8 cellular contexts compared by ENCODE assay signal in the genomic region with DNA sequence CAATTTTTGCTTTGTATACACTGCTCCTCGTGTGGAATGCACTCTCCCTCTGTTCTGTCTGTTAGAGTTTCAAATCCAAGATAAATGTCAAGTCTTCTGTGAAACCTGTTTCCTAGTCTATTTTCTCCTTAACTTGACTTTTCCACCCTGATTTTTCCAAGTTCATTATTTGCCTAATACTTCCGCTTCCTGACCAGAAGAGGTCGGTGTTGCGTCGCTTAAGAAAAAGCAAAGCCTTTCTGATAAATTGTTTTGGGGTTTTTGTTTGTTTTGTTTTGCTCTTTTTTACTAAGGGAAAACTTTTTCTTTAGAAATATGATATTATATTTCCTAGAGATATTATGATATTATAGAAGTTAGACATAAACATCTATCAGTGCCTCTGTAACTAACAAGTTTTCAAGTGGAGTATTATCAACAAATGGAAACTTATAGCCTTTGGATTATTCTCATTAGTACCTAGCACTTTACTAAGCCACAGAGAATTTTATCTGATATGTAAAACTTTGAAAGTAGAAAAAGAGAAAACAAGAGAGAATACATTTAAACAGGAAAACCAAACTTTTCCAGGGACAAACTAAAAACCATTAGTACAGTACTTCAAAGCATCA. TPM values are rescaled to one million over a fixed set of nuclear protein-coding genes. Genes with fewer than 3 reads are reported as not detected.
DNase-seq lines count a peak whose midpoint lies in the region; ATAC-seq and TF ChIP-seq lines count a peak whose summit lies in the region.

No MANE protein-coding gene starts in this region.

- DNase-seq in AML-193 (lab: John Stamatoyannopoulos, UW), result peak; percentile 36
- peak; percentile 49 for DNase-seq in GM10266 (ENCODE audit: extremely low spot score)
- peak; percentile 21 for DNase-seq in NCI-H345 treated with DMSO at 0.1 percent for 48 hours (lab: John Stamatoyannopoulos, UW; ENCODE audit: unreplicated experiment)
- DNase-seq in breast epithelium (ENCODE audit: low spot score in 2 of 2), result no peak
- no peak for DNase-seq in activated CD4-positive, CD25-positive, alpha-beta regulatory T cell (lab: John Stamatoyannopoulos, UW)

- H3K36me3 Mint-ChIP-seq in stimulated activated memory B cell treated with anti-CD40 and anti-IgM and Interleukin-4, amounts not matched to agents 10 μg/mL and 1 μg/mL and 100 μg/mL, for 72 hours, result no peaks in the 10 kb centered on the region

- ATAC-seq in stimulated activated memory B cell treated with anti-CD40 and anti-IgM and Interleukin-4, amounts not matched to agents 10 μg/mL and 1 μg/mL and 100 μg/mL, for 72 hours, result no peak
- no peak for ATAC-seq in GM18907 (IDR thresholded peaks at IDR 0.05; ENCODE audit: unreplicated experiment)

- H3K27ac ChIP-seq in breast epithelium (no peak overlapping the region), liver (ENCODE audit: low read depth in 1 of 2, low read length in 2 of 2) (no peak overlapping the region)

- no peak overlapping the region for H3K4me3 Mint-ChIP-seq in stimulated activated memory B cell treated with anti-CD40 and anti-IgM and Interleukin-4, amounts not matched to agents 10 μg/mL and 1 μg/mL and 100 μg/mL, for 72 hours

- TF ChIP-seq POLR2A in breast epithelium (IDR thresholded peaks at IDR 0.05), result no peak

- H3K27ac Mint-ChIP-seq in stimulated activated memory B cell treated with anti-CD40 and anti-IgM and Interleukin-4, amounts not matched to agents 10 μg/mL and 1 μg/mL and 100 μg/mL, for 72 hours, result no peak overlapping the region

- H3K4me3 ChIP-seq in breast epithelium, result no peak overlapping the region
- no peak overlapping the region for H3K4me3 ChIP-seq in liver (ENCODE audit: low read depth in 1 of 3, low read length in 3 of 3)

- H3K4me1 Mint-ChIP-seq in stimulated activated memory B cell treated with anti-CD40 and anti-IgM and Interleukin-4, amounts not matched to agents 10 μg/mL and 1 μg/mL and 100 μg/mL, for 72 hours, result peaks cover 7% of the 10 kb centered on the region

- intact Hi-C loops in breast epithelium (cut with DNase I; ENCODE audit: low total_unique reads), result no loop called here

- 2% methylated on average over 5 of the region's 5 CpGs for whole genome bisulfite sequencing in liver

- H3K9ac ChIP-seq in liver (ENCODE audit: low read depth in 1 of 2, low read length in 2 of 2), result no peak overlapping the region

- TF ChIP-seq RAD21 in liver (IDR thresholded peaks at IDR 0.05), result peak; percentile 90 to 92

- H3K4me1 ChIP-seq in breast epithelium, result no peaks in the 10 kb centered on the region
- peaks cover 3 to 24% (median 19%) of the 10 kb centered on the region in 4 donors for H3K4me1 ChIP-seq in liver (ENCODE audit: control insufficient read depth in 4 of 4, insufficient read depth in 4 of 4, low read length in 3 of 4)

- no peaks in the 10 kb centered on the region for H3K27me3 ChIP-seq in breast epithelium
- H3K27me3 ChIP-seq in liver (ENCODE audit: control insufficient read depth in 4 of 4, insufficient read depth in 4 of 4, low read length in 3 of 4), result no peaks in the 10 kb centered on the region

- H3K9me3 ChIP-seq in breast epithelium (no peaks in the 10 kb centered on the region), liver (ENCODE audit: control insufficient read depth in 4 of 4, low read length in 3 of 4) (no peaks in the 10 kb centered on the region)

- no peaks in the 10 kb centered on the region for H3K36me3 ChIP-seq in breast epithelium
- H3K36me3 ChIP-seq in liver (ENCODE audit: control insufficient read depth in 4 of 4, insufficient read depth in 3 of 4, low read depth in 1 of 4, low read length in 3 of 4), result no peaks in the 10 kb centered on the region

- no peaks in the 10 kb centered on the region for H3K9me3 Mint-ChIP-seq in stimulated activated memory B cell treated with anti-CD40 and anti-IgM and Interleukin-4, amounts not matched to agents 10 μg/mL and 1 μg/mL and 100 μg/mL, for 72 hours

- TF ChIP-seq CTCF in GM10266 (IDR thresholded peaks at IDR 0.05; ENCODE audit: control insufficient read depth, insufficient read depth, low read depth, missing control alignments), result peak; percentile 90
- TF ChIP-seq CTCF in breast epithelium (IDR thresholded peaks at IDR 0.05), result peak; percentile 27 to 57 (median 52)
- TF ChIP-seq CTCF in liver (IDR thresholded peaks at IDR 0.05; ENCODE audit: low read depth, low read length, missing input control), result peak; percentile 85

- H3K27me3 Mint-ChIP-seq in stimulated activated memory B cell treated with anti-CD40 and anti-IgM and Interleukin-4, amounts not matched to agents 10 μg/mL and 1 μg/mL and 100 μg/mL, for 72 hours, result no peaks in the 10 kb centered on the region

TF ChIP-seq in liver, 16 proteins besides CTCF, POLR2A, EP300 and RAD21:
- TF ChIP-seq, protein P1, sequence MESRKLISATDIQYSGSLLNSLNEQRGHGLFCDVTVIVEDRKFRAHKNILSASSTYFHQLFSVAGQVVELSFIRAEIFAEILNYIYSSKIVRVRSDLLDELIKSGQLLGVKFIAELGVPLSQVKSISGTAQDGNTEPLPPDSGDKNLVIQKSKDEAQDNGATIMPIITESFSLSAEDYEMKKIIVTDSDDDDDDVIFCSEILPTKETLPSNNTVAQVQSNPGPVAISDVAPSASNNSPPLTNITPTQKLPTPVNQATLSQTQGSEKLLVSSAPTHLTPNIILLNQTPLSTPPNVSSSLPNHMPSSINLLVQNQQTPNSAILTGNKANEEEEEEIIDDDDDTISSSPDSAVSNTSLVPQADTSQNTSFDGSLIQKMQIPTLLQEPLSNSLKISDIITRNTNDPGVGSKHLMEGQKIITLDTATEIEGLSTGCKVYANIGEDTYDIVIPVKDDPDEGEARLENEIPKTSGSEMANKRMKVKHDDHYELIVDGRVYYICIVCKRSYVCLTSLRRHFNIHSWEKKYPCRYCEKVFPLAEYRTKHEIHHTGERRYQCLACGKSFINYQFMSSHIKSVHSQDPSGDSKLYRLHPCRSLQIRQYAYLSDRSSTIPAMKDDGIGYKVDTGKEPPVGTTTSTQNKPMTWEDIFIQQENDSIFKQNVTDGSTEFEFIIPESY (IDR thresholded peaks at IDR 0.05), result no peak
- TF ChIP-seq, protein P2, sequence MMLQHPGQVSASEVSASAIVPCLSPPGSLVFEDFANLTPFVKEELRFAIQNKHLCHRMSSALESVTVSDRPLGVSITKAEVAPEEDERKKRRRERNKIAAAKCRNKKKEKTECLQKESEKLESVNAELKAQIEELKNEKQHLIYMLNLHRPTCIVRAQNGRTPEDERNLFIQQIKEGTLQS (IDR thresholded peaks at IDR 0.05), result no peak
- no peak for TF ChIP-seq HNF4A (conservative IDR thresholded peaks at IDR 0.05)
- TF ChIP-seq JUND (IDR thresholded peaks at IDR 0.05), result no peak
- no peak for TF ChIP-seq EGR1 (IDR thresholded peaks at IDR 0.05; ENCODE audit: low read depth in 2 of 2)
- TF ChIP-seq RXRA (IDR thresholded peaks at IDR 0.05), result no peak
- TF ChIP-seq, protein P3, sequence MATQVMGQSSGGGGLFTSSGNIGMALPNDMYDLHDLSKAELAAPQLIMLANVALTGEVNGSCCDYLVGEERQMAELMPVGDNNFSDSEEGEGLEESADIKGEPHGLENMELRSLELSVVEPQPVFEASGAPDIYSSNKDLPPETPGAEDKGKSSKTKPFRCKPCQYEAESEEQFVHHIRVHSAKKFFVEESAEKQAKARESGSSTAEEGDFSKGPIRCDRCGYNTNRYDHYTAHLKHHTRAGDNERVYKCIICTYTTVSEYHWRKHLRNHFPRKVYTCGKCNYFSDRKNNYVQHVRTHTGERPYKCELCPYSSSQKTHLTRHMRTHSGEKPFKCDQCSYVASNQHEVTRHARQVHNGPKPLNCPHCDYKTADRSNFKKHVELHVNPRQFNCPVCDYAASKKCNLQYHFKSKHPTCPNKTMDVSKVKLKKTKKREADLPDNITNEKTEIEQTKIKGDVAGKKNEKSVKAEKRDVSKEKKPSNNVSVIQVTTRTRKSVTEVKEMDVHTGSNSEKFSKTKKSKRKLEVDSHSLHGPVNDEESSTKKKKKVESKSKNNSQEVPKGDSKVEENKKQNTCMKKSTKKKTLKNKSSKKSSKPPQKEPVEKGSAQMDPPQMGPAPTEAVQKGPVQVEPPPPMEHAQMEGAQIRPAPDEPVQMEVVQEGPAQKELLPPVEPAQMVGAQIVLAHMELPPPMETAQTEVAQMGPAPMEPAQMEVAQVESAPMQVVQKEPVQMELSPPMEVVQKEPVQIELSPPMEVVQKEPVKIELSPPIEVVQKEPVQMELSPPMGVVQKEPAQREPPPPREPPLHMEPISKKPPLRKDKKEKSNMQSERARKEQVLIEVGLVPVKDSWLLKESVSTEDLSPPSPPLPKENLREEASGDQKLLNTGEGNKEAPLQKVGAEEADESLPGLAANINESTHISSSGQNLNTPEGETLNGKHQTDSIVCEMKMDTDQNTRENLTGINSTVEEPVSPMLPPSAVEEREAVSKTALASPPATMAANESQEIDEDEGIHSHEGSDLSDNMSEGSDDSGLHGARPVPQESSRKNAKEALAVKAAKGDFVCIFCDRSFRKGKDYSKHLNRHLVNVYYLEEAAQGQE (IDR thresholded peaks at IDR 0.05), result no peak
- TF ChIP-seq, protein P4, sequence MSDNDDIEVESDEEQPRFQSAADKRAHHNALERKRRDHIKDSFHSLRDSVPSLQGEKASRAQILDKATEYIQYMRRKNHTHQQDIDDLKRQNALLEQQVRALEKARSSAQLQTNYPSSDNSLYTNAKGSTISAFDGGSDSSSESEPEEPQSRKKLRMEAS (IDR thresholded peaks at IDR 0.05), result no peak
- no peak for TF ChIP-seq GABPA (IDR thresholded peaks at IDR 0.05 in 1 of 2, conservative IDR thresholded peaks at IDR 0.05 in 1 of 2)
- no peak for TF ChIP-seq YY1 (IDR thresholded peaks at IDR 0.05)
- no peak for TF ChIP-seq FOXA2 (IDR thresholded peaks at IDR 0.05)
TF ChIP-seq in liver: peak in this region for 0.

RNA-seq across cellular contexts. Expression of a gene that starts 55.8 kb away (rescaled TPM):
- 10 to 100 TPM; 44.9 to 58.7 (median 54.7) TPM for total RNA-seq in breast epithelium
- total RNA-seq in liver, result 10 to 100 TPM; 19.8 to 30.3 TPM
- polyA plus RNA-seq in liver, result 10 to 100 TPM; 10.3 to 32.6 TPM

Comparison
In these comparisons a context has a peak if more than half of its experiments do, and no peak if none do; other contexts are left out.
1. DNase-seq: peak in AML-193 (2 of 2), GM10266 (single experiment) and NCI-H345 treated with DMSO at 0.1 percent for 48 hours (single experiment); none in breast epithelium (0 of 2) and activated CD4-positive, CD25-positive, alpha-beta regulatory T cell (0 of 4).
2. Peak in every context shown above with its lines, with median percentiles within 50 percentile points of each other: CTCF ChIP-seq.